Comparison of ENCODE assay signal across 2 cellular contexts in genomic region chr3:32664630-32665075, GRCh38.
TF ChIP-seq lines count a peak whose summit lies in the region.

No MANE protein-coding gene starts in this region.

TF ChIP-seq in IMR-90, 13 proteins besides CTCF, POLR2A, EP300 and RAD21:
- TF ChIP-seq CEBPB (IDR thresholded peaks at IDR 0.05; ENCODE audit: low read depth, low read length) (peak; percentile 71), SMC3 (IDR thresholded peaks at IDR 0.05; ENCODE audit: low read depth, low read length) (peak; percentile 74)

TF ChIP-seq in H1, 55 proteins besides CTCF, POLR2A, EP300 and RAD21:
- TF ChIP-seq CEBPB (IDR thresholded peaks at IDR 0.05; ENCODE audit: low read depth, low read length): peak; percentile 78
